ENCODE assay signal across 10 cellular contexts in genomic region chr2:32825291-32825712, GRCh38.
DNase-seq lines count a peak whose midpoint lies in the region; ATAC-seq, FAIRE-seq and TF ChIP-seq lines count a peak whose summit lies in the region.
"Had no signal": no experiment of that assay in that cellular context is flagged by ENCODE, and none has a peak within 500 bp of the region (broad histone marks: within the 10 kb centered on the region; RNA-seq: fewer than 3 reads in every experiment).

No MANE protein-coding gene starts in this region.

- no peak overlapping the region; a peak in 1 of 4 replicates for H4K8ac ChIP-seq in IMR-90 (ENCODE audit: low read depth in 2 of 2, low read length in 2 of 2)

- DNase-seq in IMR-90 (peak; percentile 25), SK-N-DZ (ENCODE audit: low spot score) (peak; percentile 14), glomerular visceral epithelial cell (ENCODE audit: extremely low spot score) (peak; percentile 15), progenitor cell of endocrine pancreas (ENCODE audit: low spot score, unreplicated experiment) (no peak), MM.1S (no peak), NCI-H526 (lab: John Stamatoyannopoulos, UW) (no peak), MV-4-11 (lab: John Stamatoyannopoulos, UW) (no peak), GM19239 (ENCODE audit: insufficient read length, low spot score) (no peak)
- DNase-seq: activated T-cell treated with anti-CD3 and anti-CD28 coated beads, Interleukin-2, amount 50 U/mL, for 72 hours; effector CD4-positive, alpha-beta T cell had no signal

- no peak overlapping the region for H2BK5ac ChIP-seq in IMR-90 (ENCODE audit: low read depth, low read length, poor library complexity, severe bottlenecking)

- CTCF ChIA-PET in IMR-90 (lab: Yijun Ruan, JAX), result interaction anchor here (1.6 kb wide), 1 partner anchor 208 kb away, joined by 3 read pairs; no protein-coding TSS in a partner anchor

- H4K5ac ChIP-seq in IMR-90 (ENCODE audit: low read depth, low read length), result no peak overlapping the region

- H4K20me1 ChIP-seq in IMR-90 (ENCODE audit: insufficient read depth, low read length) (no peaks in the 10 kb centered on the region), MM.1S (ENCODE audit: insufficient read depth, low read length) (no peaks in the 10 kb centered on the region)

- no peak overlapping the region for H2BK20ac ChIP-seq in IMR-90 (ENCODE audit: low read depth, low read length)

- no peaks in the 10 kb centered on the region for H3F3A ChIP-seq in MM.1S (ENCODE audit: insufficient read depth, low read length)

- dilution Hi-C loops in IMR-90 (cut with HindIII; ENCODE audit: low sequenced_read_pairs, unreplicated experiment), result no loop called here

- no peak overlapping the region for H4K91ac ChIP-seq in IMR-90 (ENCODE audit: insufficient read depth, low read depth, low read length)

- no peak overlapping the region for H2AK9ac ChIP-seq in IMR-90 (replicated peaks; ENCODE audit: low read depth, low read length, poor library complexity)

- peaks cover 3% of the 10 kb centered on the region for H3K36me3 Mint-ChIP-seq in progenitor cell of endocrine pancreas (ENCODE audit: insufficient read depth)

- H3K4me3 ChIP-seq in IMR-90 (ENCODE audit: insufficient read depth, low read depth, low read length), result no peak overlapping the region
- no peak overlapping the region for H3K4me3 ChIP-seq in MM.1S (ENCODE audit: low read length)

- TF ChIP-seq POLR2A in IMR-90 (IDR thresholded peaks at IDR 0.05; ENCODE audit: low read depth, low read length), result no peak

- H3K4me2 ChIP-seq in IMR-90 (ENCODE audit: low read depth, low read length) (peak overlapping the region; percentile 19; the same call in 1 of the 2 replicates), MM.1S (ENCODE audit: low read depth, low read length) (no peak overlapping the region)

- BruUV-seq in IMR-90 (replicated peaks; lab: Mats Ljungman, UMichigan), result no TSS peak

- H3K56ac ChIP-seq in IMR-90 (ENCODE audit: extremely low read depth, insufficient read depth, low read length), result no peak overlapping the region

- H3K4me1 Mint-ChIP-seq in progenitor cell of endocrine pancreas (ENCODE audit: low read depth), result peaks cover 5% of the 10 kb centered on the region

- no peak for TF ChIP-seq RAD21 in IMR-90 (IDR thresholded peaks at IDR 0.05; ENCODE audit: low read length)

- H3K9me1 ChIP-seq in IMR-90 (ENCODE audit: insufficient read depth, low read length), result no peaks in the 10 kb centered on the region

- TF ChIP-seq CTCF in IMR-90 (conservative IDR thresholded peaks at IDR 0.05; ENCODE audit: low read depth, low read length), result no peak
- TF ChIP-seq CTCF in progenitor cell of endocrine pancreas (IDR thresholded peaks at IDR 0.05; ENCODE audit: unreplicated experiment), result no peak
- TF ChIP-seq CTCF in MM.1S (IDR thresholded peaks at IDR 0.05; ENCODE audit: low read length), result no peak

- no peak overlapping the region for H3K4me3 Mint-ChIP-seq in progenitor cell of endocrine pancreas (ENCODE audit: low read depth)
- H3K4me3 Mint-ChIP-seq: activated T-cell treated with anti-CD3 and anti-CD28 coated beads, Interleukin-2, amount 50 U/mL, for 72 hours had no signal

- H2AFZ ChIP-seq in IMR-90 (replicated peaks; ENCODE audit: low read length, poor library complexity), result no peak overlapping the region
- no peak overlapping the region for H2AFZ ChIP-seq in MM.1S (ENCODE audit: low read length)

- no peak overlapping the region for H3K4ac ChIP-seq in IMR-90 (ENCODE audit: low read depth, low read length)

- no peak overlapping the region; the same call in 1 of the 2 replicates for H3K18ac ChIP-seq in IMR-90 (ENCODE audit: low read depth, low read length)

- peaks cover 11% of the 10 kb centered on the region for H3K9me3 Mint-ChIP-seq in progenitor cell of endocrine pancreas (ENCODE audit: low read depth)

- H3K27me3 ChIP-seq in IMR-90 (ENCODE audit: control insufficient read depth, insufficient read depth, low read length) (no peaks in the 10 kb centered on the region), MM.1S (replicated peaks; ENCODE audit: insufficient read depth, low read length) (no peaks in the 10 kb centered on the region)

- no peak overlapping the region for H2AK5ac ChIP-seq in IMR-90 (ENCODE audit: low read depth, low read length)

- intact Hi-C loops in IMR-90 (cut with micrococcal nuclease), result no loop called here

- H3K27ac ChIP-seq in IMR-90 (ENCODE audit: insufficient read depth, low read length), result no peak overlapping the region
- no peak overlapping the region for H3K27ac ChIP-seq in MM.1S (ENCODE audit: low read length)

- in situ Hi-C loops in IMR-90 (cut with MboI; ENCODE audit: low sequenced_read_pairs), result no loop called here

- peaks cover 8% of the 10 kb centered on the region for H3K4me1 ChIP-seq in IMR-90 (ENCODE audit: control insufficient read depth, insufficient read depth, low read length)
- no peaks in the 10 kb centered on the region for H3K4me1 ChIP-seq in MM.1S (ENCODE audit: low read length)

- H3K23ac ChIP-seq in IMR-90 (ENCODE audit: low read depth, low read length), result no peak overlapping the region

- no peak overlapping the region for H2BK120ac ChIP-seq in IMR-90 (ENCODE audit: low read depth, low read length)

- H3K79me1 ChIP-seq in IMR-90 (ENCODE audit: low read depth in 1 of 2, low read length in 2 of 2), result no peaks in the 10 kb centered on the region

- H2BK15ac ChIP-seq in IMR-90 (ENCODE audit: low read depth, low read length), result no peak overlapping the region

- H3K9me3 ChIP-seq in IMR-90 (ENCODE audit: control insufficient read depth, insufficient read depth, low read length) (no peaks in the 10 kb centered on the region), MM.1S (replicated peaks; ENCODE audit: insufficient read depth, low read length) (no peaks in the 10 kb centered on the region)

- FAIRE-seq in GM19239 (lab: Jason Lieb, UNC), result no peak

- H3K36me3 ChIP-seq in IMR-90 (ENCODE audit: control insufficient read depth, insufficient read depth, low read length), result no peaks in the 10 kb centered on the region
- no peaks in the 10 kb centered on the region; the same call in 1 of the 2 replicates for H3K36me3 ChIP-seq in MM.1S (replicated peaks; ENCODE audit: insufficient read depth, low read length)

- WGBS in IMR-90 (ENCODE audit: extremely low coverage in 2 of 2, insufficient read length in 1 of 2), 2 experiments, result 17% methylated on average over 1 of the region's 6 CpGs; no CpG with 5 or more reads in 1 of the 2 experiments

- ATAC-seq in IMR-90 (ENCODE audit: low read depth), result no peak
- ATAC-seq: activated T-cell treated with anti-CD3 and anti-CD28 coated beads, Interleukin-2, amount 50 U/mL, for 72 hours had no signal

- POLR2A ChIA-PET in IMR-90 (lab: Charles Lee; ENCODE audit: unreplicated experiment), result no interaction called here

- H3K14ac ChIP-seq in IMR-90 (replicated peaks; ENCODE audit: low read depth, low read length), result peak overlapping the region; percentile 3; the same call in 1 of the 2 replicates

- H3K79me2 ChIP-seq in MM.1S (ENCODE audit: low read length), result no peaks in the 10 kb centered on the region

- no peaks in the 10 kb centered on the region for H3K9me2 ChIP-seq in MM.1S (replicated peaks; ENCODE audit: insufficient read depth, low read length)

- H3K27ac Mint-ChIP-seq in progenitor cell of endocrine pancreas, result peak overlapping the region; percentile 33
- H3K27ac Mint-ChIP-seq: activated T-cell treated with anti-CD3 and anti-CD28 coated beads, Interleukin-2, amount 50 U/mL, for 72 hours had no signal

- no peaks in the 10 kb centered on the region for H3K27me3 Mint-ChIP-seq in progenitor cell of endocrine pancreas

- H3K9ac ChIP-seq in IMR-90 (ENCODE audit: low read depth, low read length), result no peak overlapping the region
- H3K9ac ChIP-seq in MM.1S (ENCODE audit: low read length), result no peak overlapping the region

TF ChIP-seq in IMR-90, 13 proteins besides CTCF, POLR2A, EP300 and RAD21:
- no peak for TF ChIP-seq CHD1 (IDR thresholded peaks at IDR 0.05; ENCODE audit: low read depth, low read length)
- no peak for TF ChIP-seq BHLHE40 (IDR thresholded peaks at IDR 0.05; ENCODE audit: low read depth, low read length)
- no peak for TF ChIP-seq CEBPB (IDR thresholded peaks at IDR 0.05; ENCODE audit: low read depth, low read length)
- TF ChIP-seq SMC3 (IDR thresholded peaks at IDR 0.05; ENCODE audit: low read depth, low read length), result no peak
- TF ChIP-seq MAFK (IDR thresholded peaks at IDR 0.05; ENCODE audit: low read depth, low read length), result no peak
- TF ChIP-seq, protein P1, sequence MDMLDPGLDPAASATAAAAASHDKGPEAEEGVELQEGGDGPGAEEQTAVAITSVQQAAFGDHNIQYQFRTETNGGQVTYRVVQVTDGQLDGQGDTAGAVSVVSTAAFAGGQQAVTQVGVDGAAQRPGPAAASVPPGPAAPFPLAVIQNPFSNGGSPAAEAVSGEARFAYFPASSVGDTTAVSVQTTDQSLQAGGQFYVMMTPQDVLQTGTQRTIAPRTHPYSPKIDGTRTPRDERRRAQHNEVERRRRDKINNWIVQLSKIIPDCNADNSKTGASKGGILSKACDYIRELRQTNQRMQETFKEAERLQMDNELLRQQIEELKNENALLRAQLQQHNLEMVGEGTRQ (IDR thresholded peaks at IDR 0.05; ENCODE audit: low read depth, low read length), result no peak
- no peak for TF ChIP-seq RCOR1 (IDR thresholded peaks at IDR 0.05; ENCODE audit: insufficient replicate concordance, low read length)

Comparison
In these comparisons a context has a peak if more than half of its experiments do, and no peak if none do; other contexts are left out.
1. DNase-seq: peak in IMR-90 (single experiment), SK-N-DZ (single experiment) and glomerular visceral epithelial cell (single experiment); none in progenitor cell of endocrine pancreas (single experiment), MM.1S (single experiment), NCI-H526 (0 of 2), MV-4-11 (single experiment) and GM19239 (single experiment).